In the genomic region with DNA sequence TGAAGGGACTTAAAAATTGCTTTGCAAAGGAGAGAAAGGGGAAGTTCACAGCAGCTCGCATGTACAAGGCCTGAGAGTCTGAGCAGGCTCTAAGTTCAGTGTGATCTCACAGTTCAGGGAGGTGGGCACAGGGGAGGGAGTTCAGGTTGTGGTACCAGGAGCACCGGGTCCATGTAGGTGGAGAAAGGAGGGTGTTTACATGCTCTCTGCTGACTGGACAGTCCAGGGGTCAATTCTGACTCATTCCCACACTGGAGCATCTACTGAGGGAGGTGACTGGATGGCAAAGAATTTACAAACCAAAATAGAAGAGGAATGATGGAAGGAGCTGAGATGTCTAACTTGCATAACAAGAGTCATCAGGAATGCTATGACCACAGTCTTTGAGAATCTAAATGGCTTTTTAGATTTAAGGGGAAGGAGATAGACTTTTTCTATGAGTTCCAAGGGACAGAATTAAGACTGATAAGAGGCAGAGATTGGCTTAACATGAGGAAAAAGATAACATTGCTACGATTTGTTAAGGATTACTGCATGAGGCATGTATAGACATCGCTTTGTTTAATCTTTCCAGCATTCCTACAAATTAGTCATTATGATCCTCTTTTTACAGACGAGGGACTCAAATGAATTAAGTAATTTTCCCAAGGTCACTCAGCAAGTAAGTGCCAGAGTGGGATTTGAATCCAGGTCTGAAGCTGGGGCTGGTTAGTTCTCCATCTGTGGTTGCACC, we compare ENCODE assay signal across 1 cellular context.
TF ChIP-seq lines count a peak whose summit lies in the region.

No MANE protein-coding gene starts in this region.

TF ChIP-seq in WTC11, 78 proteins besides CTCF, POLR2A, EP300 and RAD21 (continued from another document):
- TF ChIP-seq IRF2 (CRISPR knock-in tag; IDR thresholded peaks at IDR 0.05; ENCODE audit: borderline replicate concordance, low read depth): no peak
- TF ChIP-seq, protein P1, sequence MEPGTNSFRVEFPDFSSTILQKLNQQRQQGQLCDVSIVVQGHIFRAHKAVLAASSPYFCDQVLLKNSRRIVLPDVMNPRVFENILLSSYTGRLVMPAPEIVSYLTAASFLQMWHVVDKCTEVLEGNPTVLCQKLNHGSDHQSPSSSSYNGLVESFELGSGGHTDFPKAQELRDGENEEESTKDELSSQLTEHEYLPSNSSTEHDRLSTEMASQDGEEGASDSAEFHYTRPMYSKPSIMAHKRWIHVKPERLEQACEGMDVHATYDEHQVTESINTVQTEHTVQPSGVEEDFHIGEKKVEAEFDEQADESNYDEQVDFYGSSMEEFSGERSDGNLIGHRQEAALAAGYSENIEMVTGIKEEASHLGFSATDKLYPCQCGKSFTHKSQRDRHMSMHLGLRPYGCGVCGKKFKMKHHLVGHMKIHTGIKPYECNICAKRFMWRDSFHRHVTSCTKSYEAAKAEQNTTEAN (CRISPR knock-in tag; IDR thresholded peaks at IDR 0.05): no peak
